ENCODE assay signal across 1 cellular context in the genomic region with DNA sequence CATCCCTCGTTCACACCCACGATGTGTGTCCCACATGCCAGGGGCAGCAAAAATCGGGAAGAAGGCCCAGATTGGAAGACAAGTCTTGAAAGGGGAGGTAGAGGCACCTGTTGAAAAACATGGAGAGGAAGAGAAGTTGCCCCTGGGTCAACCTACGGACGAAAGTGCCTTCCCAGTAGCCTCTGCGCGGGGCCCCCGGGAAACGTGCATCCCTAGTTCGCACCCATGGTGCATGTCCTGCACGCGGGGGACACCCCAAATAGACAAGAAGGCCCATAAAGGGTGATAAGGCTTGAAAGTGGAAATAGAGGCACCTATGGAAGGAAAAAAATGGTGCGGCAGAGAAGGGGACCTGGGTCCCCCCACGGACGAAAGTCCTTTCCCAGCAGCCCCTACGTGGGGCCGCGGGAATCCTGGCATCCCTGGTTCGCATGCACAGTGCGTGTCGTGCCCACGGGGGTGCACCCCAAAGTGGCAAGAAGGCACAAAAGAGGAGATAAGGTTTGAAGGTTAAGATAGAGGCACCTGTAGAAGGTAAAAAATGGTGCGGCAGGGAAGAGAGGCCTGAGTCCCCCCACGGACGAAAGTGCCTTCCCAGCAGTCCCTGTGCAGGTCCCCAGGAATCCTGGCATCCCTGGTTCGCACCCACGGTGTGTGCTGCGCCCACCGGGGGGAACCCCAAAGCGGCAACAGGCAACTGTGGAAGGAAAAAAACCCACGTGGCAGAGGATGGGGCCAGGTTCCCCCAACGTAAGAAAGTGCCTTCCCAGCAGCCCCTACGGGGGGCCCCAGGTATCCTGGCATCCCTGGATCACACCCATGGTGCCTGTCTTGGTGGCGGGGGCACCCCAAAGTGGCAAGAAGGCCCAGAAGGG.
TF ChIP-seq lines count a peak whose summit lies in the region.

No MANE protein-coding gene starts in this region.

TF ChIP-seq in K562, 482 proteins besides CTCF, POLR2A, EP300 and RAD21 (continued from another document):
- TF ChIP-seq, protein P1, sequence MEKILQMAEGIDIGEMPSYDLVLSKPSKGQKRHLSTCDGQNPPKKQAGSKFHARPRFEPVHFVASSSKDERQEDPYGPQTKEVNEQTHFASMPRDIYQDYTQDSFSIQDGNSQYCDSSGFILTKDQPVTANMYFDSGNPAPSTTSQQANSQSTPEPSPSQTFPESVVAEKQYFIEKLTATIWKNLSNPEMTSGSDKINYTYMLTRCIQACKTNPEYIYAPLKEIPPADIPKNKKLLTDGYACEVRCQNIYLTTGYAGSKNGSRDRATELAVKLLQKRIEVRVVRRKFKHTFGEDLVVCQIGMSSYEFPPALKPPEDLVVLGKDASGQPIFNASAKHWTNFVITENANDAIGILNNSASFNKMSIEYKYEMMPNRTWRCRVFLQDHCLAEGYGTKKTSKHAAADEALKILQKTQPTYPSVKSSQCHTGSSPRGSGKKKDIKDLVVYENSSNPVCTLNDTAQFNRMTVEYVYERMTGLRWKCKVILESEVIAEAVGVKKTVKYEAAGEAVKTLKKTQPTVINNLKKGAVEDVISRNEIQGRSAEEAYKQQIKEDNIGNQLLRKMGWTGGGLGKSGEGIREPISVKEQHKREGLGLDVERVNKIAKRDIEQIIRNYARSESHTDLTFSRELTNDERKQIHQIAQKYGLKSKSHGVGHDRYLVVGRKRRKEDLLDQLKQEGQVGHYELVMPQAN (IDR thresholded peaks at IDR 0.05; ENCODE audit: borderline replicate concordance), result no peak
- TF ChIP-seq XRCC5 (IDR thresholded peaks at IDR 0.05; ENCODE audit: low read depth, low read length), result no peak
- no peak for TF ChIP-seq ESRRB (CRISPR knock-in tag; IDR thresholded peaks at IDR 0.05; ENCODE audit: borderline replicate concordance)
- TF ChIP-seq POU5F1 (IDR thresholded peaks at IDR 0.05; ENCODE audit: borderline replicate concordance, low read depth, low read length, partially characterized antibody), result no peak
- TF ChIP-seq, protein P2, sequence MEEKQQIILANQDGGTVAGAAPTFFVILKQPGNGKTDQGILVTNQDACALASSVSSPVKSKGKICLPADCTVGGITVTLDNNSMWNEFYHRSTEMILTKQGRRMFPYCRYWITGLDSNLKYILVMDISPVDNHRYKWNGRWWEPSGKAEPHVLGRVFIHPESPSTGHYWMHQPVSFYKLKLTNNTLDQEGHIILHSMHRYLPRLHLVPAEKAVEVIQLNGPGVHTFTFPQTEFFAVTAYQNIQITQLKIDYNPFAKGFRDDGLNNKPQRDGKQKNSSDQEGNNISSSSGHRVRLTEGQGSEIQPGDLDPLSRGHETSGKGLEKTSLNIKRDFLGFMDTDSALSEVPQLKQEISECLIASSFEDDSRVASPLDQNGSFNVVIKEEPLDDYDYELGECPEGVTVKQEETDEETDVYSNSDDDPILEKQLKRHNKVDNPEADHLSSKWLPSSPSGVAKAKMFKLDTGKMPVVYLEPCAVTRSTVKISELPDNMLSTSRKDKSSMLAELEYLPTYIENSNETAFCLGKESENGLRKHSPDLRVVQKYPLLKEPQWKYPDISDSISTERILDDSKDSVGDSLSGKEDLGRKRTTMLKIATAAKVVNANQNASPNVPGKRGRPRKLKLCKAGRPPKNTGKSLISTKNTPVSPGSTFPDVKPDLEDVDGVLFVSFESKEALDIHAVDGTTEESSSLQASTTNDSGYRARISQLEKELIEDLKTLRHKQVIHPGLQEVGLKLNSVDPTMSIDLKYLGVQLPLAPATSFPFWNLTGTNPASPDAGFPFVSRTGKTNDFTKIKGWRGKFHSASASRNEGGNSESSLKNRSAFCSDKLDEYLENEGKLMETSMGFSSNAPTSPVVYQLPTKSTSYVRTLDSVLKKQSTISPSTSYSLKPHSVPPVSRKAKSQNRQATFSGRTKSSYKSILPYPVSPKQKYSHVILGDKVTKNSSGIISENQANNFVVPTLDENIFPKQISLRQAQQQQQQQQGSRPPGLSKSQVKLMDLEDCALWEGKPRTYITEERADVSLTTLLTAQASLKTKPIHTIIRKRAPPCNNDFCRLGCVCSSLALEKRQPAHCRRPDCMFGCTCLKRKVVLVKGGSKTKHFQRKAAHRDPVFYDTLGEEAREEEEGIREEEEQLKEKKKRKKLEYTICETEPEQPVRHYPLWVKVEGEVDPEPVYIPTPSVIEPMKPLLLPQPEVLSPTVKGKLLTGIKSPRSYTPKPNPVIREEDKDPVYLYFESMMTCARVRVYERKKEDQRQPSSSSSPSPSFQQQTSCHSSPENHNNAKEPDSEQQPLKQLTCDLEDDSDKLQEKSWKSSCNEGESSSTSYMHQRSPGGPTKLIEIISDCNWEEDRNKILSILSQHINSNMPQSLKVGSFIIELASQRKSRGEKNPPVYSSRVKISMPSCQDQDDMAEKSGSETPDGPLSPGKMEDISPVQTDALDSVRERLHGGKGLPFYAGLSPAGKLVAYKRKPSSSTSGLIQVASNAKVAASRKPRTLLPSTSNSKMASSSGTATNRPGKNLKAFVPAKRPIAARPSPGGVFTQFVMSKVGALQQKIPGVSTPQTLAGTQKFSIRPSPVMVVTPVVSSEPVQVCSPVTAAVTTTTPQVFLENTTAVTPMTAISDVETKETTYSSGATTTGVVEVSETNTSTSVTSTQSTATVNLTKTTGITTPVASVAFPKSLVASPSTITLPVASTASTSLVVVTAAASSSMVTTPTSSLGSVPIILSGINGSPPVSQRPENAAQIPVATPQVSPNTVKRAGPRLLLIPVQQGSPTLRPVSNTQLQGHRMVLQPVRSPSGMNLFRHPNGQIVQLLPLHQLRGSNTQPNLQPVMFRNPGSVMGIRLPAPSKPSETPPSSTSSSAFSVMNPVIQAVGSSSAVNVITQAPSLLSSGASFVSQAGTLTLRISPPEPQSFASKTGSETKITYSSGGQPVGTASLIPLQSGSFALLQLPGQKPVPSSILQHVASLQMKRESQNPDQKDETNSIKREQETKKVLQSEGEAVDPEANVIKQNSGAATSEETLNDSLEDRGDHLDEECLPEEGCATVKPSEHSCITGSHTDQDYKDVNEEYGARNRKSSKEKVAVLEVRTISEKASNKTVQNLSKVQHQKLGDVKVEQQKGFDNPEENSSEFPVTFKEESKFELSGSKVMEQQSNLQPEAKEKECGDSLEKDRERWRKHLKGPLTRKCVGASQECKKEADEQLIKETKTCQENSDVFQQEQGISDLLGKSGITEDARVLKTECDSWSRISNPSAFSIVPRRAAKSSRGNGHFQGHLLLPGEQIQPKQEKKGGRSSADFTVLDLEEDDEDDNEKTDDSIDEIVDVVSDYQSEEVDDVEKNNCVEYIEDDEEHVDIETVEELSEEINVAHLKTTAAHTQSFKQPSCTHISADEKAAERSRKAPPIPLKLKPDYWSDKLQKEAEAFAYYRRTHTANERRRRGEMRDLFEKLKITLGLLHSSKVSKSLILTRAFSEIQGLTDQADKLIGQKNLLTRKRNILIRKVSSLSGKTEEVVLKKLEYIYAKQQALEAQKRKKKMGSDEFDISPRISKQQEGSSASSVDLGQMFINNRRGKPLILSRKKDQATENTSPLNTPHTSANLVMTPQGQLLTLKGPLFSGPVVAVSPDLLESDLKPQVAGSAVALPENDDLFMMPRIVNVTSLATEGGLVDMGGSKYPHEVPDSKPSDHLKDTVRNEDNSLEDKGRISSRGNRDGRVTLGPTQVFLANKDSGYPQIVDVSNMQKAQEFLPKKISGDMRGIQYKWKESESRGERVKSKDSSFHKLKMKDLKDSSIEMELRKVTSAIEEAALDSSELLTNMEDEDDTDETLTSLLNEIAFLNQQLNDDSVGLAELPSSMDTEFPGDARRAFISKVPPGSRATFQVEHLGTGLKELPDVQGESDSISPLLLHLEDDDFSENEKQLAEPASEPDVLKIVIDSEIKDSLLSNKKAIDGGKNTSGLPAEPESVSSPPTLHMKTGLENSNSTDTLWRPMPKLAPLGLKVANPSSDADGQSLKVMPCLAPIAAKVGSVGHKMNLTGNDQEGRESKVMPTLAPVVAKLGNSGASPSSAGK (IDR thresholded peaks at IDR 0.05), result peak; percentile 38; the same call in 1 of the 2 replicates
- TF ChIP-seq SAFB (IDR thresholded peaks at IDR 0.05; ENCODE audit: borderline replicate concordance, low read depth, low read length), result peak; percentile 68; the same call in 1 of the 2 replicates
- no peak for TF ChIP-seq NCOR1 (IDR thresholded peaks at IDR 0.05)
- TF ChIP-seq NRF1 (conservative IDR thresholded peaks at IDR 0.05 in 1 of 2, IDR thresholded peaks at IDR 0.05 in 1 of 2), result peak in 1 of 2 experiments; percentile 27; a peak in 1 of 4 replicates
- TF ChIP-seq, protein P3, sequence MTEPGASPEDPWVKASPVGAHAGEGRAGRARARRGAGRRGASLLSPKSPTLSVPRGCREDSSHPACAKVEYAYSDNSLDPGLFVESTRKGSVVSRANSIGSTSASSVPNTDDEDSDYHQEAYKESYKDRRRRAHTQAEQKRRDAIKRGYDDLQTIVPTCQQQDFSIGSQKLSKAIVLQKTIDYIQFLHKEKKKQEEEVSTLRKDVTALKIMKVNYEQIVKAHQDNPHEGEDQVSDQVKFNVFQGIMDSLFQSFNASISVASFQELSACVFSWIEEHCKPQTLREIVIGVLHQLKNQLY (CRISPR knock-in tag; conservative IDR thresholded peaks at IDR 0.05), result no peak
- peak; percentile 44 for TF ChIP-seq L3MBTL2 (IDR thresholded peaks at IDR 0.05)
- no peak for TF ChIP-seq KAT2B (IDR thresholded peaks at IDR 0.05; ENCODE audit: low read depth, low read length)
